1 cellular context compared by ENCODE assay signal in the genomic region with DNA sequence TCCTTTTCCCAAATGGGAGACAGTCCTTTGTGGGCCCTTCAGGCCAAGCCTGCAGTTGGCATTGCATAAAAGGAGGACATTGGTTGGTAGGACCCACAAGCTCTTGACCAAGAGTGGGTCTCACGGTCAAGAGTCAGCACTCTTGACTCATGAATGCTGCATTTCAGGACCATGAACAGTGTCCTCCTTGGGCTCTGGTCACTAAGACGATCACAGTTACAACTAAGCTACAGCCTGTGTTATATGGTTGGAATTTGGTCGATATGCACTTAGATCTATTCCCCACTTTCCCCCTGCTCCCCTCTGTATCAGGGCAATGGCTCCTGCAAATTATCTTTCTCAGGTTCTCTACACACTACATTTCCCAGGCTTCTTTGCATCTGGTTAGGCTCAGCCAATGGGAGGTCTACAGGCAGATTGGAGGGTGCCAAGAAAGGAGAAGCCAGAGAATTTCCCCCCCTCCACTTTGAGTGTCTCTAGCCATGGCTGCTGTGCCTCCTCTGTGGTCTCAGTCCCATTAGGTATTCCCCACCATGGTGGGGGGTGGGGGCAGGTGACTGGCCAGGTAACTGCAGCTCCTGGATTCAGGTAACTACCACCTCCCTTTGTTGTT.
TF ChIP-seq lines count a peak whose summit lies in the region.

No MANE protein-coding gene starts in this region.

TF ChIP-seq in A549, 52 proteins besides CTCF, POLR2A, EP300 and RAD21:
- TF ChIP-seq, protein P1, sequence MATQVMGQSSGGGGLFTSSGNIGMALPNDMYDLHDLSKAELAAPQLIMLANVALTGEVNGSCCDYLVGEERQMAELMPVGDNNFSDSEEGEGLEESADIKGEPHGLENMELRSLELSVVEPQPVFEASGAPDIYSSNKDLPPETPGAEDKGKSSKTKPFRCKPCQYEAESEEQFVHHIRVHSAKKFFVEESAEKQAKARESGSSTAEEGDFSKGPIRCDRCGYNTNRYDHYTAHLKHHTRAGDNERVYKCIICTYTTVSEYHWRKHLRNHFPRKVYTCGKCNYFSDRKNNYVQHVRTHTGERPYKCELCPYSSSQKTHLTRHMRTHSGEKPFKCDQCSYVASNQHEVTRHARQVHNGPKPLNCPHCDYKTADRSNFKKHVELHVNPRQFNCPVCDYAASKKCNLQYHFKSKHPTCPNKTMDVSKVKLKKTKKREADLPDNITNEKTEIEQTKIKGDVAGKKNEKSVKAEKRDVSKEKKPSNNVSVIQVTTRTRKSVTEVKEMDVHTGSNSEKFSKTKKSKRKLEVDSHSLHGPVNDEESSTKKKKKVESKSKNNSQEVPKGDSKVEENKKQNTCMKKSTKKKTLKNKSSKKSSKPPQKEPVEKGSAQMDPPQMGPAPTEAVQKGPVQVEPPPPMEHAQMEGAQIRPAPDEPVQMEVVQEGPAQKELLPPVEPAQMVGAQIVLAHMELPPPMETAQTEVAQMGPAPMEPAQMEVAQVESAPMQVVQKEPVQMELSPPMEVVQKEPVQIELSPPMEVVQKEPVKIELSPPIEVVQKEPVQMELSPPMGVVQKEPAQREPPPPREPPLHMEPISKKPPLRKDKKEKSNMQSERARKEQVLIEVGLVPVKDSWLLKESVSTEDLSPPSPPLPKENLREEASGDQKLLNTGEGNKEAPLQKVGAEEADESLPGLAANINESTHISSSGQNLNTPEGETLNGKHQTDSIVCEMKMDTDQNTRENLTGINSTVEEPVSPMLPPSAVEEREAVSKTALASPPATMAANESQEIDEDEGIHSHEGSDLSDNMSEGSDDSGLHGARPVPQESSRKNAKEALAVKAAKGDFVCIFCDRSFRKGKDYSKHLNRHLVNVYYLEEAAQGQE (IDR thresholded peaks at IDR 0.05), result peak; percentile 71; the same call in 1 of the 2 replicates
- TF ChIP-seq CBX8 (IDR thresholded peaks at IDR 0.05), result no peak
